Comparison of ENCODE assay signal across 21 cellular contexts in genomic region chr13:110417537-110417908, GRCh38.
DNase-seq lines count a peak whose midpoint lies in the region; ATAC-seq, FAIRE-seq and TF ChIP-seq lines count a peak whose summit lies in the region.
"Had no signal": no experiment of that assay in that cellular context is flagged by ENCODE, and none has a peak within 500 bp of the region (broad histone marks: within the 10 kb centered on the region; RNA-seq: fewer than 3 reads in every experiment).

No MANE protein-coding gene starts in this region.

- TF ChIP-seq CTCF in mesothelial cell of epicardium (IDR thresholded peaks at IDR 0.05; ENCODE audit: unreplicated experiment): no peak

- no CpG with 5 or more reads among the region's 5 CpGs for WGBS in mesendoderm (ENCODE audit: extremely low coverage, insufficient coverage, low lambda C conversion rate)

- CTCF ChIA-PET in activated naive CD4-positive, alpha-beta T cell treated with anti-CD3 and anti-CD28 coated beads for 36 hours (lab: Charles Lee): no interaction called here

- H3K27me3 ChIP-seq in stomach smooth muscle (ENCODE audit: control insufficient read depth in 1 of 2, insufficient read depth in 2 of 2, low read length in 2 of 2) (no peaks in the 10 kb centered on the region), mesendoderm (ENCODE audit: insufficient read depth, low read length, poor library complexity) (no peaks in the 10 kb centered on the region)

- H2AK5ac ChIP-seq in mesendoderm (ENCODE audit: low read length): no peak overlapping the region

- H3K9ac ChIP-seq in stomach smooth muscle (ENCODE audit: low read length in 2 of 2) (peak overlapping the region in 1 of 2 donors; percentile 2), mesendoderm (ENCODE audit: low read length) (no peak overlapping the region)

- peak overlapping the region; percentile 50 for H3K27ac Mint-ChIP-seq in mesothelial cell of epicardium
- H3K27ac Mint-ChIP-seq in activated naive CD4-positive, alpha-beta T cell treated with anti-CD3 and anti-CD28 coated beads for 36 hours: no peak overlapping the region
- H3K27ac Mint-ChIP-seq: activated CD8-positive, alpha-beta T cell treated with anti-CD3 and anti-CD28 coated beads for 36 hours; activated T-cell treated with anti-CD3 and anti-CD28 coated beads, Interleukin-2, amount 50 U/mL, for 72 hours; immature natural killer cell; memory B cell had no signal

- FAIRE-seq in H54 (lab: Jason Lieb, UNC): peak; percentile 43
- FAIRE-seq: colon, GM12878 had no signal

- H3K36me3 Mint-ChIP-seq in mesothelial cell of epicardium: peaks cover 14% of the 10 kb centered on the region
- no peaks in the 10 kb centered on the region for H3K36me3 Mint-ChIP-seq in activated naive CD4-positive, alpha-beta T cell treated with anti-CD3 and anti-CD28 coated beads for 36 hours (ENCODE audit: low read depth)
- H3K36me3 Mint-ChIP-seq: immature natural killer cell, memory B cell had no signal

- H4K5ac ChIP-seq in mesendoderm (ENCODE audit: low read length): no peak overlapping the region

- H3K4me1 Mint-ChIP-seq in mesothelial cell of epicardium: peaks cover 61% of the 10 kb centered on the region
- peaks cover 18% of the 10 kb centered on the region for H3K4me1 Mint-ChIP-seq in activated naive CD4-positive, alpha-beta T cell treated with anti-CD3 and anti-CD28 coated beads for 36 hours (ENCODE audit: low read depth)
- H3K4me1 Mint-ChIP-seq: memory B cell had no signal

- no peak overlapping the region for H3K4me2 ChIP-seq in mesendoderm (ENCODE audit: low read length)

- H2BK5ac ChIP-seq in mesendoderm (ENCODE audit: low read length): no peak overlapping the region

- TF ChIP-seq POLR2A in H54 (IDR thresholded peaks at IDR 0.05; ENCODE audit: low read depth, low read length): no peak

- H3K27me3 Mint-ChIP-seq in mesothelial cell of epicardium (ENCODE audit: low read depth): no peaks in the 10 kb centered on the region
- H3K27me3 Mint-ChIP-seq in activated naive CD4-positive, alpha-beta T cell treated with anti-CD3 and anti-CD28 coated beads for 36 hours (ENCODE audit: low read depth): peaks cover 80% of the 10 kb centered on the region

- H3K79me1 ChIP-seq in mesendoderm (ENCODE audit: low read length): peaks cover 1% of the 10 kb centered on the region

- H3K4me1 ChIP-seq in stomach smooth muscle (ENCODE audit: control insufficient read depth, insufficient read depth, low read length) (peaks cover 72% of the 10 kb centered on the region), mesendoderm (ENCODE audit: control insufficient read depth, low read depth, low read length) (peaks cover 6% of the 10 kb centered on the region)

- H3K27ac ChIP-seq in cingulate gyrus (ENCODE audit: low read depth, low read length) (peak overlapping the region; percentile 76), stomach smooth muscle (ENCODE audit: low read length) (peak overlapping the region; percentile 79), mesendoderm (ENCODE audit: low read depth, low read length) (no peak overlapping the region)
- H3K27ac ChIP-seq: WERI-Rb-1 had no signal

- intact Hi-C loops in activated naive CD4-positive, alpha-beta T cell treated with anti-CD3 and anti-CD28 coated beads for 36 hours (cut with micrococcal nuclease): no loop called here

- H3K23ac ChIP-seq in mesendoderm (ENCODE audit: low read length): no peak overlapping the region

- no peak overlapping the region for H3K4me3 Mint-ChIP-seq in mesothelial cell of epicardium
- no peak overlapping the region for H3K4me3 Mint-ChIP-seq in activated naive CD4-positive, alpha-beta T cell treated with anti-CD3 and anti-CD28 coated beads for 36 hours
- H3K4me3 Mint-ChIP-seq: activated CD8-positive, alpha-beta T cell treated with anti-CD3 and anti-CD28 coated beads for 36 hours; activated T-cell treated with anti-CD3 and anti-CD28 coated beads, Interleukin-2, amount 50 U/mL, for 72 hours; immature natural killer cell; memory B cell had no signal

- no peak for ATAC-seq in GM21737 (IDR thresholded peaks at IDR 0.05; ENCODE audit: unreplicated experiment)
- ATAC-seq: activated CD8-positive, alpha-beta T cell treated with anti-CD3 and anti-CD28 coated beads for 36 hours; activated T-cell treated with anti-CD3 and anti-CD28 coated beads, Interleukin-2, amount 50 U/mL, for 72 hours; GM12878; Panc1 had no signal

- H3K4me3 ChIP-seq in stomach smooth muscle (ENCODE audit: low read length in 2 of 2) (peak overlapping the region in 1 of 2 donors; percentile 22), mesendoderm (ENCODE audit: low read length) (no peak overlapping the region)
- H3K4me3 ChIP-seq: GM12878, skin epidermis had no signal

- H3K9me3 ChIP-seq in stomach smooth muscle (ENCODE audit: control insufficient read depth in 2 of 2, low read length in 2 of 2): no peaks in the 10 kb centered on the region

- H3K18ac ChIP-seq in mesendoderm (ENCODE audit: low read length): no peak overlapping the region

- no peaks in the 10 kb centered on the region for H3K9me3 Mint-ChIP-seq in mesothelial cell of epicardium
- no peaks in the 10 kb centered on the region for H3K9me3 Mint-ChIP-seq in activated naive CD4-positive, alpha-beta T cell treated with anti-CD3 and anti-CD28 coated beads for 36 hours
- H3K9me3 Mint-ChIP-seq: activated CD8-positive, alpha-beta T cell treated with anti-CD3 and anti-CD28 coated beads for 36 hours; activated T-cell treated with anti-CD3 and anti-CD28 coated beads, Interleukin-2, amount 50 U/mL, for 72 hours; memory B cell had no signal

- H2BK120ac ChIP-seq in mesendoderm (ENCODE audit: low read depth, low read length): no peak overlapping the region

- DNase-seq in H54 (ENCODE audit: insufficient read length, low spot score) (no peak), mesothelial cell of epicardium (ENCODE audit: low spot score in 2 of 2, unreplicated experiment in 2 of 2) (no peak), mesendoderm (no peak), amygdala (lab: John Stamatoyannopoulos, UW) (no peak)
- DNase-seq in activated naive CD4-positive, alpha-beta T cell treated with anti-CD3 and anti-CD28 coated beads for 36 hours: no peak
- DNase-seq: activated CD8-positive, alpha-beta T cell treated with anti-CD3 and anti-CD28 coated beads for 36 hours; activated T-cell treated with anti-CD3 and anti-CD28 coated beads, Interleukin-2, amount 50 U/mL, for 72 hours; GOT3; immature natural killer cell; KBM-7; NCI-H1092 treated with DMSO at 0.1 percent for 48 hours; occipital lobe had no signal

- H3K56ac ChIP-seq in mesendoderm (ENCODE audit: low read length): no peak overlapping the region

- H3K36me3 ChIP-seq in stomach smooth muscle (ENCODE audit: control insufficient read depth in 2 of 2, insufficient read depth in 2 of 2, low read length in 2 of 2) (peaks cover 12 to 17% of the 10 kb centered on the region in 2 donors), mesendoderm (ENCODE audit: control insufficient read depth, insufficient read depth, low read length) (no peaks in the 10 kb centered on the region)
- H3K36me3 ChIP-seq: WERI-Rb-1 had no signal

- H2BK15ac ChIP-seq in mesendoderm (replicated peaks; ENCODE audit: low read depth): no peak overlapping the region

- H4K8ac ChIP-seq in mesendoderm (ENCODE audit: low read depth, low read length): no peak overlapping the region

- no peak overlapping the region for H3K4ac ChIP-seq in mesendoderm (ENCODE audit: low read depth, low read length)

- H3K79me2 ChIP-seq in mesendoderm (ENCODE audit: control insufficient read depth, insufficient read depth, low read length): no peaks in the 10 kb centered on the region
